In genomic region chr18:77101410-77102245, GRCh38 we compare ENCODE assay signal across 8 cellular contexts. TPM values are rescaled to one million over a fixed set of nuclear protein-coding genes. Genes with fewer than 3 reads are reported as not detected.
A peak's percentile ranks its signal among the peaks of the same experiment; 100 is the strongest.
DNase-seq lines count a peak whose midpoint lies in the region; ATAC-seq and TF ChIP-seq lines count a peak whose summit lies in the region.

No MANE protein-coding gene starts in this region.

- TF ChIP-seq POLR2A in esophagus squamous epithelium (IDR thresholded peaks at IDR 0.05) (peak in 1 of 4 donors; percentile 44), uterus (IDR thresholded peaks at IDR 0.05) (peak in 1 of 2 donors; percentile 14)

- H3K36me3 ChIP-seq in ES-I3 (ENCODE audit: insufficient read depth, low read length) = no peaks in the 10 kb centered on the region
- peaks cover 0 to 35% (median 3%) of the 10 kb centered on the region in 3 donors for H3K36me3 ChIP-seq in esophagus squamous epithelium
- no peaks in the 10 kb centered on the region for H3K36me3 ChIP-seq in uterus

- TF ChIP-seq CTCF in esophagus squamous epithelium (IDR thresholded peaks at IDR 0.05) (no peak), uterus (IDR thresholded peaks at IDR 0.05) (no peak)

- peak; percentile 34 for ATAC-seq in GM21786 (IDR thresholded peaks at IDR 0.05; ENCODE audit: unreplicated experiment)

- 6 to 12% methylated on average over 13 to 16 of the region's 16 CpGs for WGBS in esophagus squamous epithelium, 2 donors

- H3K9ac ChIP-seq in ES-I3 (ENCODE audit: low read depth, low read length) = peak overlapping the region; percentile 18; the same call in 1 of the 2 replicates

- no peak for DNase-seq in Jurkat, Clone E6-1 (ENCODE audit: low read depth, low spot score)
- peak; percentile 67 to 75 for DNase-seq in activated CD4-positive, alpha-beta T cell treated with anti-CD3 and anti-CD28 coated beads, Interleukin-2, amount 50 U/mL, for 48 hours
- DNase-seq in esophagus squamous epithelium (lab: John Stamatoyannopoulos, UW) = peak; percentile 38
- peak; percentile 95 for DNase-seq in non-pigmented ciliary epithelial cell (ENCODE audit: low read depth)
- DNase-seq in uterus = peak; percentile 86 to 92
- DNase-seq in NCI-H1105 treated with DMSO at 0.1 percent for 48 hours (lab: John Stamatoyannopoulos, UW) = no peak

- intact Hi-C loops in esophagus squamous epithelium (cut with DNase I) = no loop called here
- intact Hi-C loops in uterus (cut with DNase I; ENCODE audit: low total_unique reads) = no loop called here

- H3K27ac ChIP-seq in esophagus squamous epithelium = peak overlapping the region; percentile 87 to 95 (median 91)
- peak overlapping the region; percentile 90 to 97 for H3K27ac ChIP-seq in uterus

- no peaks in the 10 kb centered on the region for H3K9me3 ChIP-seq in ES-I3 (ENCODE audit: control insufficient read depth, insufficient read depth, low read length)
- H3K9me3 ChIP-seq in esophagus squamous epithelium = no peaks in the 10 kb centered on the region
- H3K9me3 ChIP-seq in uterus = no peaks in the 10 kb centered on the region

- H3K27me3 ChIP-seq in esophagus squamous epithelium = no peaks in the 10 kb centered on the region
- H3K27me3 ChIP-seq in uterus = no peaks in the 10 kb centered on the region

- H3K4me3 ChIP-seq in Jurkat, Clone E6-1 (ENCODE audit: low read length) = peak overlapping the region; percentile 13
- H3K4me3 ChIP-seq in esophagus squamous epithelium (peak overlapping the region in 2 of 4 donors; percentile 5 to 36), uterus (no peak overlapping the region)

- peaks cover 32% of the 10 kb centered on the region for H3K4me1 ChIP-seq in ES-I3 (ENCODE audit: insufficient read depth, low read length)
- peaks cover 27 to 90% (median 43%) of the 10 kb centered on the region in 3 donors for H3K4me1 ChIP-seq in esophagus squamous epithelium
- peaks cover 11 to 25% of the 10 kb centered on the region in 2 donors for H3K4me1 ChIP-seq in uterus

RNA-seq across cellular contexts. Expression of gene MBP, which starts 31.0 kb away (rescaled TPM):
- 30.6 TPM for polyA plus RNA-seq in Jurkat, Clone E6-1 (2012; ENCODE audit: insufficient read depth, insufficient read length)
- total RNA-seq in esophagus squamous epithelium (10 to 100 TPM; 21.9 to 38.9 (median 25.2) TPM), uterus (10 to 100 TPM; 12.1 to 52.2 (median 19.8) TPM)

Comparison
In these comparisons a context has a peak if more than half of its experiments do, and no peak if none do; other contexts are left out.
1. DNase-seq: peak in activated CD4-positive, alpha-beta T cell treated with anti-CD3 and anti-CD28 coated beads, Interleukin-2, amount 50 U/mL, for 48 hours (2 of 2), esophagus squamous epithelium (single experiment), non-pigmented ciliary epithelial cell (single experiment) and uterus (2 of 2); none in Jurkat, Clone E6-1 (single experiment) and NCI-H1105 treated with DMSO at 0.1 percent for 48 hours (single experiment).